ENCODE assay signal across 28 cellular contexts in the genomic region with DNA sequence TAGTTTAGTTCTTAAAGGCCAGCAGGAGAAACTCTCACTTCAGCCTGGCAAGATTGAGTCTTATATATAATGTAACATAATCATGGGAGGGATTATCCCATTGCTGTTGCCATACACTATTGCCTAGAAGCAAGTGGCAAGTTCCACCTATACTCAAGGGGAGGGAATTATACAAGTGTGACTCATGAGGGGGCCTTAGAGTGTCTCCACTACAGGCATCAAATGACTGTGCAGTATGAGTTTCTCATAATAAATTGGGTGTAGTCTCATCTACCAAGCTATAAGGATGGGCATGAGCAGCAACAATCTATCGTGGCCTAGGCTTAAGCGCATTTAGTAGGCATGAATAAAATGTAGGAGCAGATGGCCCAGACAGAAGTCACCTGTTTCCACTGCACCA.
"Had no signal": no experiment of that assay in that cellular context is flagged by ENCODE, and none has a peak within 500 bp of the region (broad histone marks: within the 10 kb centered on the region; RNA-seq: fewer than 3 reads in every experiment).

No MANE protein-coding gene starts in this region.

- H3K36me3 Mint-ChIP-seq: activated naive CD8-positive, alpha-beta T cell treated with anti-CD3 and anti-CD28 coated beads, Interleukin-2, amount 10 ng/mL, durations not matched to agents 7 days and 5 days; WTC11 had no signal

- H3K4me1 ChIP-seq: adrenal gland, body of pancreas, breast epithelium, Peyer's patch, SJSA1 had no signal

- H3K4me3 ChIP-seq: adrenal gland, body of pancreas, breast epithelium, Peyer's patch, SJSA1 had no signal

- H3K27me3 ChIP-seq: adrenal gland, body of pancreas, Peyer's patch, SJSA1 had no signal

- DNase-seq: activated CD4-positive, alpha-beta memory T cell treated with anti-CD3 and anti-CD28 coated beads, Interleukin-2, amount 10 ng/mL, durations not matched to agents 7 days and 5 days; activated CD4-positive, alpha-beta T cell treated with anti-CD3 and anti-CD28 coated beads for 4 hours; activated effector memory CD4-positive, alpha-beta T cell treated with Interleukin-2 at 50 U/mL for 16 hours; activated naive CD4-positive, alpha-beta T cell; activated naive CD8-positive, alpha-beta T cell treated with anti-CD3 and anti-CD28 coated beads, Interleukin-2, amount 10 ng/mL, durations not matched to agents 7 days and 5 days; activated T-cell treated with anti-CD3 and anti-CD28 coated beads, Interleukin-2, amount 50 U/mL, for 4 hours; adrenal gland; body of pancreas; MM.1S; MV-4-11; NCI-H1092; NCI-H1436 treated with DMSO at 0.1 percent for 48 hours; NCI-H1694 treated with DMSO at 0.1 percent for 48 hours; NCI-H2029; NCI-H2107; NCI-H2171 treated with DMSO at 0.1 percent for 48 hours; NCI-H226; NCI-H446 treated with DMSO at 0.1 percent for 48 hours; Peyer's patch; RPMI8226; SHP77 treated with DMSO at 0.1 percent for 48 hours; SK-N-SH had no signal

- H3K4me3 Mint-ChIP-seq: activated CD4-positive, alpha-beta memory T cell treated with anti-CD3 and anti-CD28 coated beads, Interleukin-2, amount 10 ng/mL, durations not matched to agents 7 days and 5 days; activated naive CD8-positive, alpha-beta T cell treated with anti-CD3 and anti-CD28 coated beads, Interleukin-2, amount 10 ng/mL, durations not matched to agents 7 days and 5 days; activated T-cell treated with anti-CD3 and anti-CD28 coated beads, Interleukin-2, amount 50 U/mL, for 4 hours; T-helper 1 cell treated with Interleukin-12 subunit alpha and Interleukin-12 subunit beta and Interleukin-4 antibody, amounts not matched to agents 30 μg/mL and 1 μg/mL, for 36 hours; T-helper 2 cell treated with Interferon-gamma antibody and Interleukin-4, amounts not matched to agents 5 μg/mL and 100 μg/mL, for 36 hours; WTC11 had no signal

- H3K9me3 Mint-ChIP-seq: activated CD4-positive, alpha-beta memory T cell treated with anti-CD3 and anti-CD28 coated beads, Interleukin-2, amount 10 ng/mL, durations not matched to agents 7 days and 5 days; activated naive CD8-positive, alpha-beta T cell treated with anti-CD3 and anti-CD28 coated beads, Interleukin-2, amount 10 ng/mL, durations not matched to agents 7 days and 5 days; activated T-cell treated with anti-CD3 and anti-CD28 coated beads, Interleukin-2, amount 50 U/mL, for 4 hours had no signal

- H3K4me1 Mint-ChIP-seq: activated CD4-positive, alpha-beta memory T cell treated with anti-CD3 and anti-CD28 coated beads, Interleukin-2, amount 10 ng/mL, durations not matched to agents 7 days and 5 days; activated naive CD8-positive, alpha-beta T cell treated with anti-CD3 and anti-CD28 coated beads, Interleukin-2, amount 10 ng/mL, durations not matched to agents 7 days and 5 days; WTC11 had no signal

- H3K9me2 ChIP-seq: SK-N-SH had no signal

- H3K27ac Mint-ChIP-seq: activated CD4-positive, alpha-beta memory T cell treated with anti-CD3 and anti-CD28 coated beads, Interleukin-2, amount 10 ng/mL, durations not matched to agents 7 days and 5 days; activated naive CD8-positive, alpha-beta T cell treated with anti-CD3 and anti-CD28 coated beads, Interleukin-2, amount 10 ng/mL, durations not matched to agents 7 days and 5 days; T-helper 1 cell treated with Interleukin-12 subunit alpha and Interleukin-12 subunit beta and Interleukin-4 antibody, amounts not matched to agents 30 μg/mL and 1 μg/mL, for 36 hours; T-helper 2 cell treated with Interferon-gamma antibody and Interleukin-4, amounts not matched to agents 5 μg/mL and 100 μg/mL, for 36 hours; WTC11 had no signal

- H3K9ac ChIP-seq: KMS-11, SK-N-SH had no signal

- H3K9me3 ChIP-seq: body of pancreas, breast epithelium, Peyer's patch, SJSA1, SK-N-SH had no signal

- H3K36me3 ChIP-seq: adrenal gland, breast epithelium, Peyer's patch, SJSA1 had no signal

- H3K27me3 Mint-ChIP-seq: activated CD4-positive, alpha-beta memory T cell treated with anti-CD3 and anti-CD28 coated beads, Interleukin-2, amount 10 ng/mL, durations not matched to agents 7 days and 5 days; activated naive CD8-positive, alpha-beta T cell treated with anti-CD3 and anti-CD28 coated beads, Interleukin-2, amount 10 ng/mL, durations not matched to agents 7 days and 5 days had no signal

- H3K27ac ChIP-seq: adrenal gland, body of pancreas, breast epithelium, KMS-11, Peyer's patch, SJSA1 had no signal

- H3K4me2 ChIP-seq: KMS-11, SK-N-SH had no signal

- ATAC-seq: body of pancreas, WTC11 had no signal
